In genomic region chr5:2724831-2725230, GRCh38 we compare ENCODE assay signal across 24 cellular contexts. TPM values are rescaled to one million over a fixed set of nuclear protein-coding genes. Genes with fewer than 3 reads are reported as not detected.
A peak's percentile ranks its signal among the peaks of the same experiment; 100 is the strongest.
DNase-seq lines count a peak whose midpoint lies in the region; ATAC-seq and TF ChIP-seq lines count a peak whose summit lies in the region.
"Had no signal": no experiment of that assay in that cellular context is flagged by ENCODE, and none has a peak within 500 bp of the region (broad histone marks: within the 10 kb centered on the region; RNA-seq: fewer than 3 reads in every experiment).

No MANE protein-coding gene starts in this region.

- H3K4me3 ChIP-seq in PC-9, result no peak overlapping the region
- H3K4me3 ChIP-seq in endodermal cell (ENCODE audit: low read length), result no peak overlapping the region
- H3K4me3 ChIP-seq in trophoblast cell (ENCODE audit: low read depth, low read length), result peak overlapping the region; percentile 13
- no peak overlapping the region for H3K4me3 ChIP-seq in colonic mucosa
- H3K4me3 ChIP-seq: A549; BLaER1 treated with 17β-estradiol and CSF1 and Interleukin-3, amounts not matched to agents 10 nM and 100 nM; GM12878; GM23338; HAP-1 had no signal

- no peak overlapping the region for H2BK5ac ChIP-seq in trophoblast cell (ENCODE audit: low read depth, low read length, poor library complexity)

- CTCF ChIA-PET in PC-9 (lab: Charles Lee), result no interaction called here

- H2AFZ ChIP-seq in PC-9, result no peak overlapping the region
- no peak overlapping the region for H2AFZ ChIP-seq in trophoblast cell (ENCODE audit: insufficient read depth, low read length, poor library complexity)
- H2AFZ ChIP-seq: GM23338 had no signal

- peak overlapping the region; percentile 11; the same call in 1 of the 2 replicates for H3K4me2 ChIP-seq in PC-9
- no peak overlapping the region for H3K4me2 ChIP-seq in trophoblast cell (ENCODE audit: low read length)
- H3K4me2 ChIP-seq: A549, GM23338 had no signal

- H3K9ac ChIP-seq in endodermal cell (ENCODE audit: extremely low read depth, low read length, poor library complexity, severe bottlenecking), result no peak overlapping the region
- no peak overlapping the region for H3K9ac ChIP-seq in trophoblast cell (ENCODE audit: low read length)
- no peak overlapping the region for H3K9ac ChIP-seq in colonic mucosa (ENCODE audit: low read depth in 2 of 2, low read length in 2 of 2)
- H3K9ac ChIP-seq: BLaER1 treated with 17β-estradiol and CSF1 and Interleukin-3, amounts not matched to agents 10 nM and 100 nM had no signal

- whole genome bisulfite sequencing in endodermal cell (ENCODE audit: insufficient coverage in 1 of 2, insufficient read length in 1 of 2), 2 experiments, result 94 to 96% methylated on average over 2 to 5 of the region's 5 CpGs
- no CpG with 5 or more reads among the region's 5 CpGs for WGBS in trophoblast cell (ENCODE audit: extremely low coverage, insufficient coverage, insufficient read length)

- no peak overlapping the region for H3K4ac ChIP-seq in trophoblast cell (ENCODE audit: low read depth, low read length)

- no TSS peak for BruUV-seq in PC-9 (replicated peaks; lab: Mats Ljungman, UMichigan)

- H4K8ac ChIP-seq in trophoblast cell (ENCODE audit: low read depth, low read length), result no peak overlapping the region

- H3K18ac ChIP-seq in trophoblast cell (ENCODE audit: low read length), result no peak overlapping the region

- no peaks in the 10 kb centered on the region for H3K9me3 Mint-ChIP-seq in endodermal cell
- H3K9me3 Mint-ChIP-seq: CD4-positive, alpha-beta T cell; GM23338; HFFc6 had no signal

- H3K9me2 ChIP-seq in PC-9 (ENCODE audit: insufficient read depth), result no peaks in the 10 kb centered on the region

- H3K36me3 ChIP-seq in PC-9 (ENCODE audit: low read depth), result no peaks in the 10 kb centered on the region
- H3K36me3 ChIP-seq in endodermal cell (ENCODE audit: control insufficient read depth, insufficient read depth, low read length), result no peaks in the 10 kb centered on the region
- H3K36me3 ChIP-seq in trophoblast cell (ENCODE audit: control insufficient read depth in 1 of 2, insufficient read depth in 2 of 2, low read length in 2 of 2), result no peaks in the 10 kb centered on the region
- H3K36me3 ChIP-seq in colonic mucosa, result no peaks in the 10 kb centered on the region
- H3K36me3 ChIP-seq: BE2C; BLaER1 treated with 17β-estradiol and CSF1 and Interleukin-3, amounts not matched to agents 10 nM and 100 nM; HAP-1 had no signal

- H2BK120ac ChIP-seq in trophoblast cell (ENCODE audit: insufficient read depth, low read length, poor library complexity), result no peak overlapping the region

- DNase-seq in PC-9 (no peak), endodermal cell (peak; percentile 22), trophoblast cell (no peak), colonic mucosa (no peak)
- DNase-seq: 8988T; ACHN; AML-193; BE2C; CD4-positive, alpha-beta T cell; CD8-positive, alpha-beta memory T cell; DMS 273 treated with DMSO at 0.1 percent for 48 hours; DMS79; EL; GDM1; HFFc6 had no signal

- intact Hi-C loops in PC-9 (cut with micrococcal nuclease; ENCODE audit: unreplicated experiment) (no loop called here), colonic mucosa (cut with DNase I) (no loop called here)

- H3K79me1 ChIP-seq in trophoblast cell (ENCODE audit: low read length), result no peaks in the 10 kb centered on the region

- H4K20me1 ChIP-seq in PC-9 (ENCODE audit: insufficient read depth), result no peaks in the 10 kb centered on the region
- H4K20me1 ChIP-seq: BLaER1 treated with 17β-estradiol and CSF1 and Interleukin-3, amounts not matched to agents 10 nM and 100 nM had no signal

- no peak overlapping the region for H3K27ac Mint-ChIP-seq in endodermal cell
- H3K27ac Mint-ChIP-seq: CD4-positive, alpha-beta T cell; CD8-positive, alpha-beta memory T cell; GM23338; HFFc6 had no signal

- H2AK5ac ChIP-seq in trophoblast cell (ENCODE audit: low read length), result no peak overlapping the region

- TF ChIP-seq CTCF in PC-9 (conservative IDR thresholded peaks at IDR 0.05) (no peak), endodermal cell (conservative IDR thresholded peaks at IDR 0.05) (no peak), colonic mucosa (IDR thresholded peaks at IDR 0.05) (no peak)

- H3K36me3 Mint-ChIP-seq in endodermal cell (ENCODE audit: low read depth), result no peaks in the 10 kb centered on the region
- H3K36me3 Mint-ChIP-seq: CD14-positive monocyte; CD8-positive, alpha-beta memory T cell had no signal

- ATAC-seq in HG03521 (IDR thresholded peaks at IDR 0.05; ENCODE audit: unreplicated experiment), result no peak
- no peak for ATAC-seq in HG03280 (IDR thresholded peaks at IDR 0.05; ENCODE audit: unreplicated experiment)
- ATAC-seq: A549, GM12878, GM23338 had no signal

- POLR2A ChIA-PET in PC-9 (lab: Charles Lee; ENCODE audit: unreplicated experiment), result no interaction called here

- no peaks in the 10 kb centered on the region for H3F3A ChIP-seq in PC-9 (ENCODE audit: insufficient read depth, low read depth)

- no peak overlapping the region for H4K91ac ChIP-seq in trophoblast cell (ENCODE audit: low read depth, low read length)

- no peaks in the 10 kb centered on the region for H3K4me1 Mint-ChIP-seq in endodermal cell
- H3K4me1 Mint-ChIP-seq: CD14-positive monocyte; CD8-positive, alpha-beta memory T cell; GM23338 had no signal

- H3K14ac ChIP-seq in trophoblast cell (ENCODE audit: low read length), result no peak overlapping the region

- H3K23ac ChIP-seq in trophoblast cell (ENCODE audit: low read length), result no peak overlapping the region

- no peaks in the 10 kb centered on the region for H3K79me2 ChIP-seq in PC-9 (ENCODE audit: low read depth)
- no peaks in the 10 kb centered on the region for H3K79me2 ChIP-seq in trophoblast cell (ENCODE audit: control insufficient read depth, insufficient read depth, low read length, poor library complexity)

- peaks cover 50% of the 10 kb centered on the region for H3K27me3 Mint-ChIP-seq in endodermal cell (ENCODE audit: insufficient read depth)

- H3K4me1 ChIP-seq in PC-9 (replicated peaks; ENCODE audit: insufficient read depth) (0 out of 2 replicates have a peak, but pooled peaks cover 3% of the 10 kb centered on the region), endodermal cell (ENCODE audit: control insufficient read depth, insufficient read depth, low read length) (no peaks in the 10 kb centered on the region), trophoblast cell (ENCODE audit: control insufficient read depth in 1 of 2, insufficient read depth in 2 of 2, low read length in 2 of 2) (no peaks in the 10 kb centered on the region), colonic mucosa (no peaks in the 10 kb centered on the region)
- H3K4me1 ChIP-seq: A549; BE2C; BLaER1 treated with 17β-estradiol and CSF1 and Interleukin-3, amounts not matched to agents 10 nM and 100 nM; HAP-1 had no signal

- H3K9me3 ChIP-seq in PC-9 (ENCODE audit: insufficient read depth, low read depth) (no peaks in the 10 kb centered on the region), endodermal cell (ENCODE audit: control insufficient read depth, low read length) (no peaks in the 10 kb centered on the region), trophoblast cell (ENCODE audit: insufficient read depth, low read depth, low read length) (no peaks in the 10 kb centered on the region), colonic mucosa (no peaks in the 10 kb centered on the region)
- H3K9me3 ChIP-seq: A549; BE2C; BLaER1 treated with 17β-estradiol and CSF1 and Interleukin-3, amounts not matched to agents 10 nM and 100 nM; HAP-1 had no signal

- H3K27me3 ChIP-seq in PC-9 (ENCODE audit: insufficient read depth, low read depth) (peaks cover 98% of the 10 kb centered on the region), endodermal cell (ENCODE audit: control insufficient read depth, insufficient read depth, low read length, poor library complexity, severe bottlenecking) (peaks cover 7% of the 10 kb centered on the region), trophoblast cell (ENCODE audit: insufficient read depth, low read length) (no peaks in the 10 kb centered on the region), colonic mucosa (peaks cover 6% of the 10 kb centered on the region)
- H3K27me3 ChIP-seq: BE2C; BLaER1 treated with 17β-estradiol and CSF1 and Interleukin-3, amounts not matched to agents 10 nM and 100 nM had no signal

- no peak overlapping the region for H4K12ac ChIP-seq in trophoblast cell (ENCODE audit: low read depth, low read length)

- H3K27ac ChIP-seq in PC-9, result no peak overlapping the region
- H3K27ac ChIP-seq in endodermal cell (ENCODE audit: low read depth, low read length), result no peak overlapping the region
- no peak overlapping the region for H3K27ac ChIP-seq in trophoblast cell (ENCODE audit: low read depth, low read length)
- no peak overlapping the region for H3K27ac ChIP-seq in colonic mucosa
- H3K27ac ChIP-seq: A549; BLaER1 treated with 17β-estradiol and CSF1 and Interleukin-3, amounts not matched to agents 10 nM and 100 nM had no signal

- no peak overlapping the region for H2BK12ac ChIP-seq in trophoblast cell (ENCODE audit: low read length)

- H3K4me3 Mint-ChIP-seq in endodermal cell, result no peak overlapping the region
- H3K4me3 Mint-ChIP-seq: CD14-positive monocyte; CD4-positive, alpha-beta T cell; CD8-positive, alpha-beta memory T cell; GM23338; HFFc6 had no signal

RNA-seq across cellular contexts. Expression of gene IRX2, which starts 26.6 kb away (rescaled TPM):
- not detected in 2 replicates for total RNA-seq in PC-9 (2021)
- 1 to 10 TPM; 4.2 to 6.9 TPM for total RNA-seq in endodermal cell
- polyA plus RNA-seq in endodermal cell (2013, experiment 1 of 2), result 67.3 TPM
- polyA plus RNA-seq in endodermal cell (2013, experiment 2 of 2), result 57.3 TPM
- 10.2 and 10.7 TPM in 2 replicates for polyA plus RNA-seq in trophoblast cell (2013)
- total RNA-seq in colonic mucosa, result under 1 TPM in 1 of 2 donors, not detected in 1; 0.12 TPM
- total RNA-seq: CD4-positive, alpha-beta T cell; CD8-positive, alpha-beta memory T cell; GM12878; H4 had no signal
- polyA plus RNA-seq: CD14-positive monocyte; CD8-positive, alpha-beta memory T cell; GM12878 had no signal
